In genomic region chr1:91731815-91732214, GRCh38 we compare ENCODE assay signal across 9 cellular contexts.
DNase-seq lines count a peak whose midpoint lies in the region; ATAC-seq, FAIRE-seq and TF ChIP-seq lines count a peak whose summit lies in the region.
"Had no signal": no experiment of that assay in that cellular context is flagged by ENCODE, and none has a peak within 500 bp of the region (broad histone marks: within the 10 kb centered on the region; RNA-seq: fewer than 3 reads in every experiment).

No MANE protein-coding gene starts in this region.

- 97% methylated on average over 4 of the region's 4 CpGs for WGBS in HepG2 (ENCODE audit: low lambda C conversion rate)

- H3K36me3 ChIP-seq in MG63 (no peaks in the 10 kb centered on the region), HepG2 (replicated peaks in 1 of 2; ENCODE audit: control insufficient read depth in 1 of 2, insufficient read depth in 2 of 2, low read length in 2 of 2) (peaks cover 30 to 90% of the 10 kb centered on the region in 2 experiments), H7 (replicated peaks; ENCODE audit: control insufficient read depth, insufficient read depth, low read length) (no peaks in the 10 kb centered on the region)
- H3K36me3 ChIP-seq: HAP-1, neutrophil had no signal

- no peak for TF ChIP-seq EP300 in HepG2 (IDR thresholded peaks at IDR 0.05; ENCODE audit: low read depth in 2 of 2, low read length in 2 of 2)
- TF ChIP-seq EP300 in HepG2 (CRISPR knock-in tag; IDR thresholded peaks at IDR 0.05; ENCODE audit: borderline replicate concordance): no peak

- peak overlapping the region; percentile 63 for H3K4me3 Mint-ChIP-seq in activated T-helper 1 cell treated with anti-CD3 and anti-CD28 coated beads, Interleukin-12 subunit alpha, Interleukin-12 subunit beta, Interleukin-2, Interleukin-4 antibody, amounts not matched to agents 30 ng/mL and 10 ng/mL and 1 ng/mL, durations not matched to agents 14 hours and 24 hours and 36 hours
- peak overlapping the region; percentile 55 to 60 for H3K4me3 Mint-ChIP-seq in stimulated activated naive CD8-positive, alpha-beta T cell treated with anti-CD3 and anti-CD28 coated beads, Interleukin-15, amount 100 ng/mL, for 72 hours

- intact Hi-C loops in activated T-helper 1 cell treated with anti-CD3 and anti-CD28 coated beads, Interleukin-12 subunit alpha, Interleukin-12 subunit beta, Interleukin-2, Interleukin-4 antibody, amounts not matched to agents 30 ng/mL and 10 ng/mL and 1 ng/mL, durations not matched to agents 14 hours and 24 hours and 36 hours (cut with micrococcal nuclease): loop anchor here (1.0 to 5.0 kb wide), 7 partner anchors 19 to 230 kb away; partner anchors contain the start of gene CDC7
- intact Hi-C loops in HepG2 (cut with micrococcal nuclease; ENCODE audit: unreplicated experiment): no loop called here

- POLR2A ChIA-PET in HepG2 (lab: Yijun Ruan, JAX): no interaction called here

- H3K27me3 ChIP-seq in MG63 (no peaks in the 10 kb centered on the region), HepG2 (ENCODE audit: control insufficient read depth in 1 of 2, insufficient read depth in 2 of 2, low read length in 2 of 2) (no peaks in the 10 kb centered on the region), H7 (ENCODE audit: control insufficient read depth, insufficient read depth, low read length) (no peaks in the 10 kb centered on the region)

- no peak overlapping the region for H3K9ac ChIP-seq in HepG2 (ENCODE audit: insufficient read depth, low read depth, low read length)

- peaks cover 31% of the 10 kb centered on the region for H3K4me1 ChIP-seq in HepG2 (ENCODE audit: insufficient read depth, low read length)

- no peak overlapping the region for H2AFZ ChIP-seq in HepG2 (ENCODE audit: low read length)

- H3K27me3 Mint-ChIP-seq in activated T-helper 1 cell treated with anti-CD3 and anti-CD28 coated beads, Interleukin-12 subunit alpha, Interleukin-12 subunit beta, Interleukin-2, Interleukin-4 antibody, amounts not matched to agents 30 ng/mL and 10 ng/mL and 1 ng/mL, durations not matched to agents 14 hours and 24 hours and 36 hours (ENCODE audit: insufficient read depth): peaks cover 8% of the 10 kb centered on the region
- no peaks in the 10 kb centered on the region for H3K27me3 Mint-ChIP-seq in stimulated activated naive CD8-positive, alpha-beta T cell treated with anti-CD3 and anti-CD28 coated beads, Interleukin-15, amount 100 ng/mL, for 72 hours

- no peak for TF ChIP-seq CTCF in HepG2 (CRISPR knock-in tag; IDR thresholded peaks at IDR 0.05)

- peaks cover 35% of the 10 kb centered on the region for H3K36me3 Mint-ChIP-seq in activated T-helper 1 cell treated with anti-CD3 and anti-CD28 coated beads, Interleukin-12 subunit alpha, Interleukin-12 subunit beta, Interleukin-2, Interleukin-4 antibody, amounts not matched to agents 30 ng/mL and 10 ng/mL and 1 ng/mL, durations not matched to agents 14 hours and 24 hours and 36 hours (ENCODE audit: low read depth)

- in situ Hi-C loops in HepG2 (cut with HindIII; ENCODE audit: extremely low pct_ligation_motif_present, low pct_unique_long_range_greater_than_20kb): no loop called here

- H3K4me1 Mint-ChIP-seq in activated T-helper 1 cell treated with anti-CD3 and anti-CD28 coated beads, Interleukin-12 subunit alpha, Interleukin-12 subunit beta, Interleukin-2, Interleukin-4 antibody, amounts not matched to agents 30 ng/mL and 10 ng/mL and 1 ng/mL, durations not matched to agents 14 hours and 24 hours and 36 hours (ENCODE audit: low read depth): peaks cover 51% of the 10 kb centered on the region
- H3K4me1 Mint-ChIP-seq in stimulated activated naive CD8-positive, alpha-beta T cell treated with anti-CD3 and anti-CD28 coated beads, Interleukin-15, amount 100 ng/mL, for 72 hours: peaks cover 47% of the 10 kb centered on the region

- H3K27ac Mint-ChIP-seq in activated T-helper 1 cell treated with anti-CD3 and anti-CD28 coated beads, Interleukin-12 subunit alpha, Interleukin-12 subunit beta, Interleukin-2, Interleukin-4 antibody, amounts not matched to agents 30 ng/mL and 10 ng/mL and 1 ng/mL, durations not matched to agents 14 hours and 24 hours and 36 hours: peak overlapping the region; percentile 80
- H3K27ac Mint-ChIP-seq in stimulated activated naive CD8-positive, alpha-beta T cell treated with anti-CD3 and anti-CD28 coated beads, Interleukin-15, amount 100 ng/mL, for 72 hours: peak overlapping the region in 1 of 2 donors; percentile 4

- peaks cover 3% of the 10 kb centered on the region; the same call in 1 of the 2 replicates for H4K20me1 ChIP-seq in HepG2 (ENCODE audit: insufficient read depth, low read length)

- ATAC-seq in HepG2 (no peak), HG02588 (IDR thresholded peaks at IDR 0.05; ENCODE audit: unreplicated experiment) (no peak)
- peak; percentile 51 for ATAC-seq in stimulated activated naive CD8-positive, alpha-beta T cell treated with anti-CD3 and anti-CD28 coated beads, Interleukin-15, amount 100 ng/mL, for 72 hours

- no peak overlapping the region for H3K4me2 ChIP-seq in HepG2 (ENCODE audit: low read depth, low read length)

- H3K9me3 Mint-ChIP-seq in activated T-helper 1 cell treated with anti-CD3 and anti-CD28 coated beads, Interleukin-12 subunit alpha, Interleukin-12 subunit beta, Interleukin-2, Interleukin-4 antibody, amounts not matched to agents 30 ng/mL and 10 ng/mL and 1 ng/mL, durations not matched to agents 14 hours and 24 hours and 36 hours: no peaks in the 10 kb centered on the region
- no peaks in the 10 kb centered on the region for H3K9me3 Mint-ChIP-seq in stimulated activated naive CD8-positive, alpha-beta T cell treated with anti-CD3 and anti-CD28 coated beads, Interleukin-15, amount 100 ng/mL, for 72 hours

- FAIRE-seq in HepG2 (lab: Jason Lieb, UNC): no peak

- DNase-seq in MG63 (peak; percentile 53), HepG2 (ENCODE audit: low spot score) (no peak), SHP77 (lab: John Stamatoyannopoulos, UW) (no peak), H7 (no peak)
- no peak for DNase-seq in activated T-helper 1 cell treated with anti-CD3 and anti-CD28 coated beads, Interleukin-12 subunit alpha, Interleukin-12 subunit beta, Interleukin-2, Interleukin-4 antibody, amounts not matched to agents 30 ng/mL and 10 ng/mL and 1 ng/mL, durations not matched to agents 14 hours and 24 hours and 36 hours (ENCODE audit: low spot score)
- DNase-seq in stimulated activated naive CD8-positive, alpha-beta T cell treated with anti-CD3 and anti-CD28 coated beads, Interleukin-15, amount 100 ng/mL, for 72 hours: peak; percentile 15 to 32

- H3K27ac ChIP-seq in HepG2 (ENCODE audit: extremely low read length, insufficient read depth, low read length): no peak overlapping the region
- H3K27ac ChIP-seq: neutrophil had no signal

- CTCF ChIA-PET in HepG2 (lab: Yijun Ruan, JAX; ENCODE audit: low intra/inter-chr PET ratio, low total read pairs): no interaction called here

- TF ChIP-seq RAD21 in HepG2 (CRISPR knock-in tag; IDR thresholded peaks at IDR 0.05): no peak

- H3K4me3 ChIP-seq in MG63 (no peak overlapping the region), HepG2 (replicated peaks in 1 of 3; ENCODE audit: insufficient read depth in 1 of 3, low read depth in 2 of 3, low read length in 3 of 3) (no peak overlapping the region), H7 (ENCODE audit: insufficient read depth, low read depth, low read length) (no peak overlapping the region)
- H3K4me3 ChIP-seq: HAP-1 had no signal

- H3K9me3 ChIP-seq in MG63 (no peaks in the 10 kb centered on the region), HepG2 (ENCODE audit: low read length) (no peaks in the 10 kb centered on the region)
- H3K9me3 ChIP-seq: HAP-1, neutrophil had no signal

- TF ChIP-seq POLR2A in HepG2 (IDR thresholded peaks at IDR 0.05; ENCODE audit: insufficient read depth in 1 of 2, low read depth in 2 of 2, low read length in 2 of 2): no peak

- peaks cover 6% of the 10 kb centered on the region for H3K79me2 ChIP-seq in HepG2 (ENCODE audit: insufficient read depth, low read length)

- BruUV-seq in HepG2 (replicated peaks; lab: Mats Ljungman, UMichigan): no TSS peak

TF ChIP-seq in HepG2, 621 proteins besides CTCF, POLR2A, EP300 and RAD21:
- TF ChIP-seq RBM22 (optimal IDR thresholded peaks at IDR 0.05; ENCODE audit: low read length): peak; percentile 21
- TF ChIP-seq MZF1 (CRISPR knock-in tag; IDR thresholded peaks at IDR 0.05; ENCODE audit: borderline replicate concordance): no peak
- TF ChIP-seq SMAD1 (CRISPR knock-in tag; IDR thresholded peaks at IDR 0.05; ENCODE audit: borderline replicate concordance, low read depth): no peak
- no peak for TF ChIP-seq ATAD3A (CRISPR knock-in tag; IDR thresholded peaks at IDR 0.05)
- TF ChIP-seq ZNF839 (CRISPR knock-in tag; IDR thresholded peaks at IDR 0.05; ENCODE audit: borderline replicate concordance): no peak
- TF ChIP-seq E2F1 (CRISPR knock-in tag; IDR thresholded peaks at IDR 0.05): no peak
- TF ChIP-seq SATB2 (CRISPR knock-in tag; IDR thresholded peaks at IDR 0.05): no peak
- TF ChIP-seq ZMAT3 (CRISPR knock-in tag; conservative IDR thresholded peaks at IDR 0.05): no peak

Comparison
In these comparisons a context has a peak if more than half of its experiments do, and no peak if none do; other contexts are left out.
1. DNase-seq: peak in MG63 (single experiment) and stimulated activated naive CD8-positive, alpha-beta T cell treated with anti-CD3 and anti-CD28 coated beads, Interleukin-15, amount 100 ng/mL, for 72 hours (2 of 2); none in activated T-helper 1 cell treated with anti-CD3 and anti-CD28 coated beads, Interleukin-12 subunit alpha, Interleukin-12 subunit beta, Interleukin-2, Interleukin-4 antibody, amounts not matched to agents 30 ng/mL and 10 ng/mL and 1 ng/mL, durations not matched to agents 14 hours and 24 hours and 36 hours (single experiment), HepG2 (single experiment), SHP77 (0 of 2) and H7 (single experiment).